In genomic region chr21:36661511-36662309, GRCh38 we compare ENCODE assay signal across 11 cellular contexts. TPM values are rescaled to one million over a fixed set of nuclear protein-coding genes. Genes with fewer than 3 reads are reported as not detected.
DNase-seq lines count a peak whose midpoint lies in the region; ATAC-seq and TF ChIP-seq lines count a peak whose summit lies in the region.
"Had no signal": no experiment of that assay in that cellular context is flagged by ENCODE, and none has a peak within 500 bp of the region (broad histone marks: within the 10 kb centered on the region; RNA-seq: fewer than 3 reads in every experiment).

No MANE protein-coding gene starts in this region.

- POLR2A ChIA-PET in activated CD8-positive, alpha-beta T cell treated with anti-CD3 and anti-CD28 coated beads for 36 hours (lab: Charles Lee) = no interaction called here
- POLR2A ChIA-PET in activated CD8-positive, alpha-beta T cell treated with anti-CD3 and anti-CD28 coated beads, Interleukin-2, amount 10 ng/mL, durations not matched to agents 7 days and 5 days (lab: Charles Lee) = no interaction called here
- POLR2A ChIA-PET in OCI-LY7 (lab: Charles Lee) = no interaction called here

- ATAC-seq in activated CD8-positive, alpha-beta T cell treated with anti-CD3 and anti-CD28 coated beads for 36 hours = no peak
- ATAC-seq in activated CD8-positive, alpha-beta T cell treated with anti-CD3 and anti-CD28 coated beads, Interleukin-2, amount 10 ng/mL, durations not matched to agents 7 days and 5 days = no peak
- ATAC-seq: activated T-cell treated with anti-CD3 and anti-CD28 coated beads, Interleukin-2, amount 50 U/mL, for 4 hours had no signal

- H3K4me1 Mint-ChIP-seq in activated CD8-positive, alpha-beta T cell treated with anti-CD3 and anti-CD28 coated beads for 36 hours (ENCODE audit: low read depth) = no peaks in the 10 kb centered on the region
- H3K4me1 Mint-ChIP-seq in activated CD8-positive, alpha-beta T cell treated with anti-CD3 and anti-CD28 coated beads, Interleukin-2, amount 10 ng/mL, durations not matched to agents 7 days and 5 days (ENCODE audit: low read depth) = no peaks in the 10 kb centered on the region
- H3K4me1 Mint-ChIP-seq in activated T-helper 1 cell treated with anti-CD3 and anti-CD28 coated beads, Interleukin-12 subunit alpha, Interleukin-12 subunit beta, Interleukin-2, Interleukin-4 antibody, amounts not matched to agents 30 ng/mL and 10 ng/mL and 1 ng/mL, durations not matched to agents 14 hours and 24 hours and 36 hours (ENCODE audit: low read depth) = no peaks in the 10 kb centered on the region

- TF ChIP-seq EP300 in stomach (IDR thresholded peaks at IDR 0.05) = no peak

- no peak for DNase-seq in activated CD8-positive, alpha-beta T cell treated with anti-CD3 and anti-CD28 coated beads for 36 hours
- DNase-seq in activated CD8-positive, alpha-beta T cell treated with anti-CD3 and anti-CD28 coated beads, Interleukin-2, amount 10 ng/mL, durations not matched to agents 7 days and 5 days = no peak
- DNase-seq in OCI-LY7 (ENCODE audit: low spot score) (no peak), fibroblast of lung (ENCODE audit: low read depth in 2 of 2) (peak; percentile 19 to 54), stomach (peak; percentile 40), islet precursor cell (no peak)
- no peak for DNase-seq in activated T-helper 1 cell treated with anti-CD3 and anti-CD28 coated beads, Interleukin-12 subunit alpha, Interleukin-12 subunit beta, Interleukin-2, Interleukin-4 antibody, amounts not matched to agents 30 ng/mL and 10 ng/mL and 1 ng/mL, durations not matched to agents 14 hours and 24 hours and 36 hours (ENCODE audit: low spot score)
- no peak for DNase-seq in stimulated activated CD4-positive, alpha-beta T cell treated with anti-CD3 and anti-CD28 coated beads, Interleukin-4, amount 100 ng/mL, for 4 hours
- DNase-seq: activated T-cell treated with anti-CD3 and anti-CD28 coated beads, Interleukin-2, amount 50 U/mL, for 4 hours had no signal

- intact Hi-C loops in activated CD8-positive, alpha-beta T cell treated with anti-CD3 and anti-CD28 coated beads for 36 hours (cut with micrococcal nuclease) = no loop called here
- intact Hi-C loops in OCI-LY7 (cut with micrococcal nuclease; ENCODE audit: unreplicated experiment) (no loop called here), stomach (cut with DNase I; ENCODE audit: low total_unique reads) (no loop called here)
- intact Hi-C loops in activated T-helper 1 cell treated with anti-CD3 and anti-CD28 coated beads, Interleukin-12 subunit alpha, Interleukin-12 subunit beta, Interleukin-2, Interleukin-4 antibody, amounts not matched to agents 30 ng/mL and 10 ng/mL and 1 ng/mL, durations not matched to agents 14 hours and 24 hours and 36 hours (cut with micrococcal nuclease) = no loop called here

- TF ChIP-seq POLR2A in stomach (IDR thresholded peaks at IDR 0.05) = no peak

- no peaks in the 10 kb centered on the region for H3K9me3 ChIP-seq in OCI-LY7 (ENCODE audit: low read length)
- no peaks in the 10 kb centered on the region for H3K9me3 ChIP-seq in fibroblast of lung (ENCODE audit: control insufficient read depth, insufficient read depth, low read depth, low read length)
- no peaks in the 10 kb centered on the region for H3K9me3 ChIP-seq in stomach

- H3K4me2 ChIP-seq in OCI-LY7 (ENCODE audit: low read length) = no peak overlapping the region
- H3K4me2 ChIP-seq in fibroblast of lung (ENCODE audit: extremely low read depth, insufficient read depth, low read length) = no peak overlapping the region

- H3K9ac ChIP-seq in fibroblast of lung (ENCODE audit: insufficient read depth, low read length) = no peak overlapping the region

- no peaks in the 10 kb centered on the region for H3K36me3 Mint-ChIP-seq in activated CD8-positive, alpha-beta T cell treated with anti-CD3 and anti-CD28 coated beads for 36 hours (ENCODE audit: low read depth)
- H3K36me3 Mint-ChIP-seq in activated CD8-positive, alpha-beta T cell treated with anti-CD3 and anti-CD28 coated beads, Interleukin-2, amount 10 ng/mL, durations not matched to agents 7 days and 5 days (ENCODE audit: low read depth) = no peaks in the 10 kb centered on the region
- H3K36me3 Mint-ChIP-seq in activated T-helper 1 cell treated with anti-CD3 and anti-CD28 coated beads, Interleukin-12 subunit alpha, Interleukin-12 subunit beta, Interleukin-2, Interleukin-4 antibody, amounts not matched to agents 30 ng/mL and 10 ng/mL and 1 ng/mL, durations not matched to agents 14 hours and 24 hours and 36 hours (ENCODE audit: low read depth) = no peaks in the 10 kb centered on the region

- no peak overlapping the region for H2AFZ ChIP-seq in OCI-LY7 (ENCODE audit: low read length)
- H2AFZ ChIP-seq in fibroblast of lung (ENCODE audit: low read length) = no peak overlapping the region

- no peaks in the 10 kb centered on the region for H3K9me3 Mint-ChIP-seq in activated CD8-positive, alpha-beta T cell treated with anti-CD3 and anti-CD28 coated beads for 36 hours
- H3K9me3 Mint-ChIP-seq in activated CD8-positive, alpha-beta T cell treated with anti-CD3 and anti-CD28 coated beads, Interleukin-2, amount 10 ng/mL, durations not matched to agents 7 days and 5 days (ENCODE audit: insufficient read depth) = no peaks in the 10 kb centered on the region
- H3K9me3 Mint-ChIP-seq in activated T-helper 1 cell treated with anti-CD3 and anti-CD28 coated beads, Interleukin-12 subunit alpha, Interleukin-12 subunit beta, Interleukin-2, Interleukin-4 antibody, amounts not matched to agents 30 ng/mL and 10 ng/mL and 1 ng/mL, durations not matched to agents 14 hours and 24 hours and 36 hours = no peaks in the 10 kb centered on the region
- H3K9me3 Mint-ChIP-seq: activated T-cell treated with anti-CD3 and anti-CD28 coated beads, Interleukin-2, amount 50 U/mL, for 4 hours; stimulated activated naive CD8-positive, alpha-beta T cell treated with anti-CD3 and anti-CD28 coated beads, Interleukin-15, Interleukin-2, amounts not matched to agents 100 ng/mL and 50 ng/mL, for 24 hours had no signal

- 18 to 35% (median 28%) methylated on average over 11 of the region's 11 CpGs for WGBS in stomach, 5 donors

- H4K20me1 ChIP-seq in OCI-LY7 (ENCODE audit: insufficient read depth, low read length) (no peaks in the 10 kb centered on the region), fibroblast of lung (ENCODE audit: control insufficient read depth, extremely low read depth, insufficient read depth, low read length) (no peaks in the 10 kb centered on the region)

- no peaks in the 10 kb centered on the region for H3K36me3 ChIP-seq in OCI-LY7 (ENCODE audit: insufficient read depth, low read length)
- H3K36me3 ChIP-seq in fibroblast of lung (ENCODE audit: control insufficient read depth, insufficient read depth, low read length) = no peaks in the 10 kb centered on the region
- H3K36me3 ChIP-seq in stomach = no peaks in the 10 kb centered on the region

- peak; percentile 19 for TF ChIP-seq CTCF in activated CD8-positive, alpha-beta T cell treated with anti-CD3 and anti-CD28 coated beads for 36 hours (IDR thresholded peaks at IDR 0.05)
- TF ChIP-seq CTCF in OCI-LY7 (conservative IDR thresholded peaks at IDR 0.05; ENCODE audit: low read length) (0 out of 2 replicates have a peak, but pooled peaks have one; percentile 17), fibroblast of lung (conservative IDR thresholded peaks at IDR 0.05 in 1 of 2, IDR thresholded peaks at IDR 0.05 in 1 of 2; ENCODE audit: low read depth in 1 of 2, low read length in 2 of 2) (peak; percentile 54 to 73), stomach (IDR thresholded peaks at IDR 0.05) (peak in 4 of 7 experiments; percentile 21 to 32 (median 26))

- no peaks in the 10 kb centered on the region for H3K79me2 ChIP-seq in OCI-LY7 (ENCODE audit: insufficient read depth, low read depth, low read length)
- H3K79me2 ChIP-seq in fibroblast of lung (ENCODE audit: control insufficient read depth, insufficient read depth, low read length) = no peaks in the 10 kb centered on the region

- no peaks in the 10 kb centered on the region for H3K4me1 ChIP-seq in OCI-LY7 (ENCODE audit: insufficient read depth, low read length, poor library complexity, severe bottlenecking)
- no peaks in the 10 kb centered on the region for H3K4me1 ChIP-seq in fibroblast of lung (ENCODE audit: control insufficient read depth, extremely low read depth, insufficient read depth, low read length)
- peaks cover 0 to 15% (median 2%) of the 10 kb centered on the region in 4 donors for H3K4me1 ChIP-seq in stomach

- no peaks in the 10 kb centered on the region for H3K9me2 ChIP-seq in OCI-LY7 (ENCODE audit: insufficient read depth, low read length)

- H3K4me3 ChIP-seq in OCI-LY7 (ENCODE audit: low read depth, low read length, poor library complexity, severe bottlenecking) (no peak overlapping the region), fibroblast of lung (replicated peaks in 1 of 4; ENCODE audit: control extremely low read depth in 1 of 4, insufficient read depth in 1 of 4, low read depth in 3 of 4, low read length in 4 of 4) (no peak overlapping the region), stomach (no peak overlapping the region)

- BruUV-seq in OCI-LY7 (replicated peaks; lab: Mats Ljungman, UMichigan) = no TSS peak

- H3K4me3 Mint-ChIP-seq in activated CD8-positive, alpha-beta T cell treated with anti-CD3 and anti-CD28 coated beads for 36 hours = no peak overlapping the region
- no peak overlapping the region for H3K4me3 Mint-ChIP-seq in activated CD8-positive, alpha-beta T cell treated with anti-CD3 and anti-CD28 coated beads, Interleukin-2, amount 10 ng/mL, durations not matched to agents 7 days and 5 days
- no peak overlapping the region for H3K4me3 Mint-ChIP-seq in activated T-helper 1 cell treated with anti-CD3 and anti-CD28 coated beads, Interleukin-12 subunit alpha, Interleukin-12 subunit beta, Interleukin-2, Interleukin-4 antibody, amounts not matched to agents 30 ng/mL and 10 ng/mL and 1 ng/mL, durations not matched to agents 14 hours and 24 hours and 36 hours
- H3K4me3 Mint-ChIP-seq: activated T-cell treated with anti-CD3 and anti-CD28 coated beads, Interleukin-2, amount 50 U/mL, for 4 hours; stimulated activated naive CD8-positive, alpha-beta T cell treated with anti-CD3 and anti-CD28 coated beads, Interleukin-15, Interleukin-2, amounts not matched to agents 100 ng/mL and 50 ng/mL, for 24 hours had no signal

- H3K27ac Mint-ChIP-seq in activated CD8-positive, alpha-beta T cell treated with anti-CD3 and anti-CD28 coated beads for 36 hours = no peak overlapping the region
- no peak overlapping the region for H3K27ac Mint-ChIP-seq in activated CD8-positive, alpha-beta T cell treated with anti-CD3 and anti-CD28 coated beads, Interleukin-2, amount 10 ng/mL, durations not matched to agents 7 days and 5 days
- no peak overlapping the region for H3K27ac Mint-ChIP-seq in activated T-helper 1 cell treated with anti-CD3 and anti-CD28 coated beads, Interleukin-12 subunit alpha, Interleukin-12 subunit beta, Interleukin-2, Interleukin-4 antibody, amounts not matched to agents 30 ng/mL and 10 ng/mL and 1 ng/mL, durations not matched to agents 14 hours and 24 hours and 36 hours
- H3K27ac Mint-ChIP-seq: stimulated activated naive CD8-positive, alpha-beta T cell treated with anti-CD3 and anti-CD28 coated beads, Interleukin-15, Interleukin-2, amounts not matched to agents 100 ng/mL and 50 ng/mL, for 24 hours had no signal

- CTCF ChIA-PET in activated CD8-positive, alpha-beta T cell treated with anti-CD3 and anti-CD28 coated beads for 36 hours (lab: Charles Lee) = interaction anchor here (0.9 kb wide), 1 partner anchor 193 kb away, joined by 3 read pairs; no protein-coding TSS in a partner anchor
- CTCF ChIA-PET in activated CD8-positive, alpha-beta T cell treated with anti-CD3 and anti-CD28 coated beads, Interleukin-2, amount 10 ng/mL, durations not matched to agents 7 days and 5 days (lab: Charles Lee) = no interaction called here
- CTCF ChIA-PET in OCI-LY7 (lab: Charles Lee; ENCODE audit: unreplicated experiment) = no interaction called here

- H3K27me3 Mint-ChIP-seq in activated CD8-positive, alpha-beta T cell treated with anti-CD3 and anti-CD28 coated beads for 36 hours = peaks cover 14% of the 10 kb centered on the region
- H3K27me3 Mint-ChIP-seq in activated CD8-positive, alpha-beta T cell treated with anti-CD3 and anti-CD28 coated beads, Interleukin-2, amount 10 ng/mL, durations not matched to agents 7 days and 5 days (ENCODE audit: low read depth) = no peaks in the 10 kb centered on the region
- H3K27me3 Mint-ChIP-seq in activated T-helper 1 cell treated with anti-CD3 and anti-CD28 coated beads, Interleukin-12 subunit alpha, Interleukin-12 subunit beta, Interleukin-2, Interleukin-4 antibody, amounts not matched to agents 30 ng/mL and 10 ng/mL and 1 ng/mL, durations not matched to agents 14 hours and 24 hours and 36 hours (ENCODE audit: insufficient read depth) = peaks cover 5% of the 10 kb centered on the region

- H3K27me3 ChIP-seq in fibroblast of lung (ENCODE audit: control insufficient read depth, insufficient read depth, low read length) = peaks cover 26% of the 10 kb centered on the region
- H3K27me3 ChIP-seq in stomach = peaks cover 0 to 66% (median 0%) of the 10 kb centered on the region in 3 donors

- no peak overlapping the region for H3K27ac ChIP-seq in OCI-LY7 (ENCODE audit: low read depth, low read length, poor library complexity, severe bottlenecking)
- H3K27ac ChIP-seq in fibroblast of lung (ENCODE audit: insufficient read depth, low read length) = no peak overlapping the region
- H3K27ac ChIP-seq in stomach = no peak overlapping the region

RNA-seq across cellular contexts. Expression of gene SIM2, which starts 37.2 kb away (rescaled TPM):
- not detected for total RNA-seq in activated CD8-positive, alpha-beta T cell treated with anti-CD3 and anti-CD28 coated beads for 36 hours
- total RNA-seq in activated CD8-positive, alpha-beta T cell treated with anti-CD3 and anti-CD28 coated beads, Interleukin-2, amount 10 ng/mL, durations not matched to agents 7 days and 5 days = not detected
- not detected in 2 replicates for total RNA-seq in OCI-LY7 (2014; rRNA removed; shearing (Covaris generic))
- total RNA-seq in OCI-LY7 (2022) (not detected in 2 replicates), fibroblast of lung (not detected in 2 replicates), stomach (10 to 100 TPM in 4 of 5 donors, not detected in 1; 11.2 to 28.3 (median 20.4) TPM)
- polyA plus RNA-seq in fibroblast of lung (0.11 and 0.22 TPM in 2 replicates), stomach (10 to 100 TPM in 1 of 3 donors, 1 to 10 TPM in 2; 3.3 to 14.0 (median 6.9) TPM)
- 0.23 and 0.58 TPM in 2 replicates for polyA plus RNA-seq in fibroblast of lung (2012)
- polyA minus RNA-seq in fibroblast of lung (ENCODE audit: low replicate concordance) = not detected in 2 replicates
- 0.24 and 0.47 TPM in 2 replicates for total RNA-seq in activated T-helper 1 cell treated with anti-CD3 and anti-CD28 coated beads, Interleukin-12 subunit alpha, Interleukin-12 subunit beta, Interleukin-2, Interleukin-4 antibody, amounts not matched to agents 30 ng/mL and 10 ng/mL and 1 ng/mL, durations not matched to agents 14 hours and 24 hours and 36 hours
- total RNA-seq: mononuclear cell had no signal

Comparison
In these comparisons a context has a peak if more than half of its experiments do, and no peak if none do; other contexts are left out.
1. DNase-seq: peak in fibroblast of lung (2 of 2) and stomach (single experiment); none in activated CD8-positive, alpha-beta T cell treated with anti-CD3 and anti-CD28 coated beads for 36 hours (single experiment), activated CD8-positive, alpha-beta T cell treated with anti-CD3 and anti-CD28 coated beads, Interleukin-2, amount 10 ng/mL, durations not matched to agents 7 days and 5 days (single experiment), OCI-LY7 (single experiment), activated T-helper 1 cell treated with anti-CD3 and anti-CD28 coated beads, Interleukin-12 subunit alpha, Interleukin-12 subunit beta, Interleukin-2, Interleukin-4 antibody, amounts not matched to agents 30 ng/mL and 10 ng/mL and 1 ng/mL, durations not matched to agents 14 hours and 24 hours and 36 hours (single experiment), islet precursor cell (single experiment) and stimulated activated CD4-positive, alpha-beta T cell treated with anti-CD3 and anti-CD28 coated beads, Interleukin-4, amount 100 ng/mL, for 4 hours (0 of 2).
2. Peak in every context shown above with its lines, with median percentiles within 50 percentile points of each other: CTCF ChIP-seq.